In the genomic region with DNA sequence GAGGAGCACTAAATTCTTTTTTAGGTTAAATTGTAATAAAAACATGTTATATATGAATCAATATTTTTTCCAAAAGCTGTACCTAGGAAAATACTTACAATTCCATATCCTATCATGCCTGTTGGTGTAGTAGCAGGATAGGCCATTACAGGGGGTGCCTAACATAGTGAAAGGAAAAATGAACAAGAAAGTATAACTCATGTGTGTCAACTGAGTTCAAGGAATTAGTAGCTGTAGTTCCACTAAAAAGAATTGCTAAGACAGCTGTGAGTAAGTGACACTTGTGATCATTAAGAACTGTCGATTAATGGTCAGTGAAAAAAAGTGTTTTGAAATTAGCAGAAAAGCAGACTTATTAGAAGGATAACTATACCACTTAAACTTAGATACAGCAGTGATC, we compare ENCODE assay signal across 19 cellular contexts.
A peak's percentile ranks its signal among the peaks of the same experiment; 100 is the strongest.
DNase-seq lines count a peak whose midpoint lies in the region; ATAC-seq, FAIRE-seq and TF ChIP-seq lines count a peak whose summit lies in the region.
"Had no signal": no experiment of that assay in that cellular context is flagged by ENCODE, and none has a peak within 500 bp of the region (broad histone marks: within the 10 kb centered on the region; RNA-seq: fewer than 3 reads in every experiment).

No MANE protein-coding gene starts in this region.

- WGBS in tibial nerve, 2 donors: 89 to 91% methylated on average over 1 of the region's 1 CpG

- peaks cover 0 to 65% (median 14%) of the 10 kb centered on the region in 4 donors for H3K4me1 ChIP-seq in tibial nerve
- H3K4me1 ChIP-seq: BLaER1 had no signal

- no peak for TF ChIP-seq EP300 in tibial nerve (IDR thresholded peaks at IDR 0.05)

- TF ChIP-seq POLR2A in tibial nerve (IDR thresholded peaks at IDR 0.05): no peak

- H3K4me3 Mint-ChIP-seq in activated CD4-positive, alpha-beta T cell treated with anti-CD3 and anti-CD28 coated beads for 36 hours: no peak overlapping the region
- no peak overlapping the region for H3K4me3 Mint-ChIP-seq in stimulated activated effector memory CD8-positive, alpha-beta T cell treated with anti-CD3 and anti-CD28 coated beads, Interleukin-12 subunit alpha, Interleukin-12 subunit beta, amount 100 ng/mL, for 72 hours
- H3K4me3 Mint-ChIP-seq: CD14-positive monocyte; CD4-positive, alpha-beta memory T cell; GM23338; HFFc6 had no signal

- peak overlapping the region; percentile 27 to 85 (median 69) for H3K27ac ChIP-seq in tibial nerve
- H3K27ac ChIP-seq: BLaER1, HL-60 had no signal

- intact Hi-C loops in activated CD4-positive, alpha-beta T cell treated with anti-CD3 and anti-CD28 coated beads for 36 hours (cut with DNase I, micrococcal nuclease): no loop called here
- intact Hi-C loops in sciatic nerve (cut with DNase I): no loop called here

- peak; percentile 69 for FAIRE-seq in islet of Langerhans (lab: Jason Lieb, UNC)

- peaks cover 15% of the 10 kb centered on the region for H3K4me1 Mint-ChIP-seq in activated CD4-positive, alpha-beta T cell treated with anti-CD3 and anti-CD28 coated beads for 36 hours
- H3K4me1 Mint-ChIP-seq in stimulated activated effector memory CD8-positive, alpha-beta T cell treated with anti-CD3 and anti-CD28 coated beads, Interleukin-12 subunit alpha, Interleukin-12 subunit beta, amount 100 ng/mL, for 72 hours: peaks cover 15% of the 10 kb centered on the region
- H3K4me1 Mint-ChIP-seq: CD14-positive monocyte, GM23338 had no signal

- TF ChIP-seq CTCF in tibial nerve (IDR thresholded peaks at IDR 0.05): no peak

- no peak overlapping the region for H3K27ac Mint-ChIP-seq in activated CD4-positive, alpha-beta T cell treated with anti-CD3 and anti-CD28 coated beads for 36 hours
- H3K27ac Mint-ChIP-seq in stimulated activated effector memory CD8-positive, alpha-beta T cell treated with anti-CD3 and anti-CD28 coated beads, Interleukin-12 subunit alpha, Interleukin-12 subunit beta, amount 100 ng/mL, for 72 hours: no peak overlapping the region
- H3K27ac Mint-ChIP-seq: GM23338, HFFc6 had no signal

- peak; percentile 33 for ATAC-seq in activated CD4-positive, alpha-beta T cell treated with anti-CD3 and anti-CD28 coated beads for 36 hours
- peak; percentile 67 for ATAC-seq in stimulated activated effector memory CD8-positive, alpha-beta T cell treated with anti-CD3 and anti-CD28 coated beads, Interleukin-12 subunit alpha, Interleukin-12 subunit beta, amount 100 ng/mL, for 72 hours
- ATAC-seq in sciatic nerve: no peak
- no peak for ATAC-seq in GM19328 (IDR thresholded peaks at IDR 0.05; ENCODE audit: unreplicated experiment)
- ATAC-seq: GM23338, HCT116 had no signal

- no peak for DNase-seq in activated CD4-positive, alpha-beta T cell treated with anti-CD3 and anti-CD28 coated beads for 36 hours
- no peak for DNase-seq in activated CD4-positive, alpha-beta T cell treated with anti-CD3 and anti-CD28 coated beads for 48 hours
- DNase-seq in stimulated activated effector memory CD8-positive, alpha-beta T cell treated with anti-CD3 and anti-CD28 coated beads, Interleukin-12 subunit alpha, Interleukin-12 subunit beta, amount 100 ng/mL, for 72 hours (ENCODE audit: low spot score in 2 of 2): no peak
- DNase-seq in tibial nerve (ENCODE audit: low spot score in 2 of 2): no peak
- no peak for DNase-seq in sciatic nerve (ENCODE audit: low spot score)
- no peak for DNase-seq in medulla oblongata (ENCODE audit: extremely low spot score)
- DNase-seq: 8988T; CD4-positive, alpha-beta memory T cell; DMS79 treated with DMSO at 0.1 percent for 48 hours; GF-D8; HFFc6; IMR-90 had no signal

- POLR2A ChIA-PET in activated CD4-positive, alpha-beta T cell treated with anti-CD3 and anti-CD28 coated beads for 36 hours (lab: Charles Lee): no interaction called here

- H3K36me3 ChIP-seq in tibial nerve: peaks cover 0 to 45% (median 7%) of the 10 kb centered on the region in 3 donors

- H3K9me3 ChIP-seq in tibial nerve: no peaks in the 10 kb centered on the region
- H3K9me3 ChIP-seq: BLaER1 had no signal

- peaks cover 42% of the 10 kb centered on the region for H3K36me3 Mint-ChIP-seq in activated CD4-positive, alpha-beta T cell treated with anti-CD3 and anti-CD28 coated beads for 36 hours (ENCODE audit: low read depth)
- peaks cover 99% of the 10 kb centered on the region for H3K36me3 Mint-ChIP-seq in stimulated activated effector memory CD8-positive, alpha-beta T cell treated with anti-CD3 and anti-CD28 coated beads, Interleukin-12 subunit alpha, Interleukin-12 subunit beta, amount 100 ng/mL, for 72 hours

- H3K9me3 Mint-ChIP-seq in activated CD4-positive, alpha-beta T cell treated with anti-CD3 and anti-CD28 coated beads for 36 hours (ENCODE audit: low read depth): no peaks in the 10 kb centered on the region
- no peaks in the 10 kb centered on the region for H3K9me3 Mint-ChIP-seq in stimulated activated effector memory CD8-positive, alpha-beta T cell treated with anti-CD3 and anti-CD28 coated beads, Interleukin-12 subunit alpha, Interleukin-12 subunit beta, amount 100 ng/mL, for 72 hours
- H3K9me3 Mint-ChIP-seq: CD14-positive monocyte; CD4-positive, alpha-beta memory T cell; GM23338; HFFc6 had no signal

- H3K27me3 Mint-ChIP-seq in activated CD4-positive, alpha-beta T cell treated with anti-CD3 and anti-CD28 coated beads for 36 hours: no peaks in the 10 kb centered on the region
- H3K27me3 Mint-ChIP-seq: CD4-positive, alpha-beta memory T cell had no signal

- CTCF ChIA-PET in activated CD4-positive, alpha-beta T cell treated with anti-CD3 and anti-CD28 coated beads for 36 hours (lab: Charles Lee): no interaction called here

- no peaks in the 10 kb centered on the region for H3K27me3 ChIP-seq in tibial nerve
- H3K27me3 ChIP-seq: BLaER1 had no signal

- H3K4me3 ChIP-seq in tibial nerve: no peak overlapping the region
- H3K4me3 ChIP-seq: BLaER1, GM23338 had no signal

Comparison
In these comparisons a context has a peak if more than half of its experiments do, and no peak if none do; other contexts are left out.
1. ATAC-seq: peak in activated CD4-positive, alpha-beta T cell treated with anti-CD3 and anti-CD28 coated beads for 36 hours (single experiment) and stimulated activated effector memory CD8-positive, alpha-beta T cell treated with anti-CD3 and anti-CD28 coated beads, Interleukin-12 subunit alpha, Interleukin-12 subunit beta, amount 100 ng/mL, for 72 hours (single experiment); none in sciatic nerve (single experiment) and GM19328 (single experiment).